9 cellular contexts compared by ENCODE assay signal in genomic region chr5:138439537-138440225, GRCh38. TPM values are rescaled to one million over a fixed set of nuclear protein-coding genes. Genes with fewer than 3 reads are reported as not detected.
A peak's percentile ranks its signal among the peaks of the same experiment; 100 is the strongest.
DNase-seq lines count a peak whose midpoint lies in the region; ATAC-seq and TF ChIP-seq lines count a peak whose summit lies in the region.
"Had no signal": no experiment of that assay in that cellular context is flagged by ENCODE, and none has a peak within 500 bp of the region (broad histone marks: within the 10 kb centered on the region; RNA-seq: fewer than 3 reads in every experiment).

No MANE protein-coding gene starts in this region.

- CTCF ChIA-PET in AG04449 (lab: Yijun Ruan, JAX): interaction anchor here (0.7 to 9.5 kb wide), 4 partner anchors 10 to 74 kb away, joined by 3 to 86 read pairs (median 12); no protein-coding TSS in a partner anchor
- CTCF ChIA-PET in HEK293 (lab: Yijun Ruan, JAX): interaction anchor here (0.7 to 3.4 kb wide), 3 partner anchors 10 to 202 kb away, joined by 3 to 24 read pairs (median 4); no protein-coding TSS in a partner anchor

- H3K27me3 ChIP-seq in kidney epithelial cell (ENCODE audit: control insufficient read depth, insufficient read depth, low read length) (no peaks in the 10 kb centered on the region), tibial nerve (no peaks in the 10 kb centered on the region)

- H3K4me3 ChIP-seq in AG04449 (ENCODE audit: low read depth, low read length): peak overlapping the region; percentile 65
- H3K4me3 ChIP-seq in HEK293 (ENCODE audit: low read depth, low read length): peak overlapping the region; percentile 60
- peak overlapping the region; percentile 70 for H3K4me3 ChIP-seq in astrocyte of the spinal cord (ENCODE audit: low read depth, low read length)
- H3K4me3 ChIP-seq in kidney epithelial cell (ENCODE audit: low read depth, low read length): peak overlapping the region; percentile 60
- peak overlapping the region; percentile 10 to 57 (median 36) for H3K4me3 ChIP-seq in tibial nerve

- 47 to 50% methylated on average over 17 to 20 of the region's 21 CpGs for WGBS in tibial nerve, 2 donors

- no peak for TF ChIP-seq CTCF in AG04449 (IDR thresholded peaks at IDR 0.05; ENCODE audit: insufficient read depth, low read length, missing control alignments)
- peak; percentile 24; the same call in 1 of the 2 replicates for TF ChIP-seq CTCF in HEK293 (tag by site-specific recombination; IDR thresholded peaks at IDR 0.05)
- TF ChIP-seq CTCF in astrocyte of the spinal cord (IDR thresholded peaks at IDR 0.05; ENCODE audit: low read depth, low read length): no peak
- TF ChIP-seq CTCF in kidney epithelial cell (IDR thresholded peaks at IDR 0.05; ENCODE audit: insufficient read depth, low read length, poor library complexity, severe bottlenecking): no peak
- no peak for TF ChIP-seq CTCF in tibial nerve (IDR thresholded peaks at IDR 0.05)

- DNase-seq in AG04449 (ENCODE audit: low read depth, low spot score): no peak
- DNase-seq in astrocyte of the spinal cord (ENCODE audit: low read depth, low spot score): peak; percentile 6
- DNase-seq in kidney epithelial cell (ENCODE audit: low read depth): no peak
- DNase-seq in tibial nerve (ENCODE audit: low spot score in 2 of 2): no peak
- no peak for DNase-seq in COLO829 (ENCODE audit: low spot score)

- H3K27ac ChIP-seq in HEK293 (ENCODE audit: extremely low read depth, low read depth, low read length) (peak overlapping the region; percentile 68), tibial nerve (peak overlapping the region in 1 of 4 donors; percentile 63)
- H3K27ac ChIP-seq: epithelial cell of prostate had no signal

- in situ Hi-C loops in astrocyte of the spinal cord (cut with HindIII; ENCODE audit: low sequenced_read_pairs): no loop called here

- POLR2A ChIA-PET in AG04449 (lab: Yijun Ruan, JAX): no interaction called here
- POLR2A ChIA-PET in HEK293 (lab: Yijun Ruan, JAX): interaction anchor here (1.0 to 2.1 kb wide), 3 partner anchors 53 to 261 kb away, joined by 3 to 9 read pairs (median 9); partner anchors contain the start of genes BRD8, ETF1 and KIF20A

- no peaks in the 10 kb centered on the region for H3K9me3 ChIP-seq in HEK293 (ENCODE audit: control insufficient read depth, insufficient read depth, low read depth, low read length)
- H3K9me3 ChIP-seq in tibial nerve: no peaks in the 10 kb centered on the region

- no peak for ATAC-seq in GM18502 (IDR thresholded peaks at IDR 0.05; ENCODE audit: poor library complexity, unreplicated experiment)
- no peak for ATAC-seq in HG02973 (IDR thresholded peaks at IDR 0.05; ENCODE audit: unreplicated experiment)

- H3K4me1 ChIP-seq in HEK293 (ENCODE audit: control insufficient read depth, insufficient read depth, low read length) (peaks cover 8% of the 10 kb centered on the region; the same call in 1 of the 2 replicates), tibial nerve (peaks cover 0 to 21% (median 8%) of the 10 kb centered on the region in 4 donors)

- peaks cover 5 to 50% of the 10 kb centered on the region in 2 experiments for H3K36me3 ChIP-seq in HEK293 (ENCODE audit: control insufficient read depth in 2 of 2, insufficient read depth in 1 of 2, low read length in 2 of 2)
- peaks cover 1% of the 10 kb centered on the region for H3K36me3 ChIP-seq in kidney epithelial cell (ENCODE audit: control insufficient read depth, insufficient read depth, low read length)
- peaks cover 0 to 24% (median 0%) of the 10 kb centered on the region in 3 donors for H3K36me3 ChIP-seq in tibial nerve

- no peak for TF ChIP-seq POLR2A in tibial nerve (IDR thresholded peaks at IDR 0.05)

- no peak for TF ChIP-seq EP300 in tibial nerve (IDR thresholded peaks at IDR 0.05)

TF ChIP-seq in HEK293, 187 proteins besides CTCF, POLR2A, EP300 and RAD21 (continues in another document):
- TF ChIP-seq ZBTB7A (tag by site-specific recombination; IDR thresholded peaks at IDR 0.05; ENCODE audit: low read depth) (no peak), ZNF221 (tag by site-specific recombination; IDR thresholded peaks at IDR 0.05; ENCODE audit: borderline replicate concordance) (no peak), ZSCAN30 (tag by site-specific recombination; IDR thresholded peaks at IDR 0.05) (no peak), ZNF785 (tag by site-specific recombination; IDR thresholded peaks at IDR 0.05) (no peak), ZBTB10 (tag by site-specific recombination; IDR thresholded peaks at IDR 0.05) (no peak), ZNF776 (tag by site-specific recombination; IDR thresholded peaks at IDR 0.05; ENCODE audit: borderline replicate concordance) (no peak), PATZ1 (tag by site-specific recombination; IDR thresholded peaks at IDR 0.05) (peak; percentile 23; the same call in 1 of the 2 replicates), HIC1 (tag by site-specific recombination; IDR thresholded peaks at IDR 0.05) (0 out of 2 replicates have a peak, but pooled peaks have one; percentile 12), ZNF362 (tag by site-specific recombination; IDR thresholded peaks at IDR 0.05) (no peak), ZNF768 (tag by site-specific recombination; IDR thresholded peaks at IDR 0.05) (no peak), ZNF169 (tag by site-specific recombination; IDR thresholded peaks at IDR 0.05) (no peak), GLIS1 (tag by site-specific recombination; IDR thresholded peaks at IDR 0.05) (peak; percentile 46; the same call in 1 of the 2 replicates), ZNF596 (tag by site-specific recombination; IDR thresholded peaks at IDR 0.05) (no peak), ZNF366 (tag by site-specific recombination; conservative IDR thresholded peaks at IDR 0.05) (no peak), ZNF529 (tag by site-specific recombination; IDR thresholded peaks at IDR 0.05; ENCODE audit: insufficient replicate concordance) (no peak), ZNF341 (tag by site-specific recombination; IDR thresholded peaks at IDR 0.05; ENCODE audit: low read depth) (peak; percentile 53)

RNA-seq across cellular contexts. Expression of gene REEP2, which starts 0.8 kb away (rescaled TPM):
- total RNA-seq in kidney epithelial cell: 34.7 and 40.2 TPM in 2 replicates
- 1 to 10 TPM; 5.7 to 8.1 (median 7.5) TPM for total RNA-seq in tibial nerve

RNA-seq across cellular contexts. Expression of gene EGR1, which starts 25.6 kb away (rescaled TPM):
- 2.0 and 4.1 TPM in 2 replicates for total RNA-seq in kidney epithelial cell
- total RNA-seq in tibial nerve: 10 to 100 TPM in 2 of 4 donors, 1 to 10 TPM in 2; 3.1 to 14.1 (median 8.8) TPM
